23 cellular contexts compared by ENCODE assay signal in the genomic region with DNA sequence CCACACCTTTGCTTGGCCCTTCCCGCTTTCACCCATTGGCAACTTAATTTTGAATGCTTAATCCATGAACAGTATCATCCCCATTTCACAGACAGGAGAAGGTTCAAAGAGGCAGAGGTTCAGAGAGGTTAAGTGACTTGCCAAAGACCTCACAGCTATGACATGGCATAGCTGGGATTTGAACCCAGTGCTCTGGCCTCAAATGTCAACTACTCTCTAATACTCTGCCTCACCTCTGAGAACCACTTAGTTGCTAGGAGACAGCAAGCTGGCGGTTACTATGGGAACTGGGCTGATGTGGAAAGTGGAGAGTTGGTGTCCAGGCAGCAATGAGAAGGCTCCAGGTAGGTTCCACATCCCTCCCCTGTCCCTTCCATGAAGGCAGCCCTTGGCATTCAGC. TPM values are rescaled to one million over a fixed set of nuclear protein-coding genes. Genes with fewer than 3 reads are reported as not detected.
DNase-seq lines count a peak whose midpoint lies in the region; ATAC-seq, FAIRE-seq and TF ChIP-seq lines count a peak whose summit lies in the region.
"Had no signal": no experiment of that assay in that cellular context is flagged by ENCODE, and none has a peak within 500 bp of the region (broad histone marks: within the 10 kb centered on the region; RNA-seq: fewer than 3 reads in every experiment).

No MANE protein-coding gene starts in this region.

- BruUV-seq in K562 (replicated peaks; lab: Mats Ljungman, UMichigan) = no TSS peak

- no peak for FAIRE-seq in K562 (lab: Jason Lieb, UNC)
- FAIRE-seq: astrocyte, H54, TTC549 had no signal

- no peak for TF ChIP-seq POLR2A in K562 (conservative IDR thresholded peaks at IDR 0.05)

- no peak overlapping the region for H2AFZ ChIP-seq in K562 (ENCODE audit: low read depth, low read length)

- TF ChIP-seq RAD21 in K562 (CRISPR knock-in tag; conservative IDR thresholded peaks at IDR 0.05 in 1 of 2, IDR thresholded peaks at IDR 0.05 in 1 of 2) = no peak

- H3K9me3 ChIP-seq in K562 (replicated peaks; ENCODE audit: control insufficient read depth, insufficient read depth, low read depth, low read length) = no peaks in the 10 kb centered on the region
- H3K9me3 ChIP-seq: Caco-2, thoracic aorta had no signal

- H4K20me1 ChIP-seq in K562 (replicated peaks; ENCODE audit: control insufficient read depth, insufficient read depth, low read length) = no peaks in the 10 kb centered on the region

- H3K36me3 ChIP-seq in K562 (ENCODE audit: control insufficient read depth, insufficient read depth, low read length) = no peaks in the 10 kb centered on the region
- H3K36me3 ChIP-seq: thoracic aorta had no signal

- H3K9me1 ChIP-seq in K562 (ENCODE audit: control insufficient read depth, insufficient read depth, low read length) = no peaks in the 10 kb centered on the region

- no peak overlapping the region for H3K27ac Mint-ChIP-seq in activated T-cell treated with anti-CD3 and anti-CD28 coated beads, Interleukin-2, amount 50 U/mL, for 72 hours

- no peak overlapping the region for H3K9ac ChIP-seq in K562 (ENCODE audit: insufficient read depth in 1 of 2, low read depth in 2 of 2, low read length in 2 of 2)

- TF ChIP-seq CTCF in K562 (IDR thresholded peaks at IDR 0.05 in 2 of 3, conservative IDR thresholded peaks at IDR 0.05 in 1 of 3; ENCODE audit: insufficient read depth in 2 of 3, low read depth in 1 of 3, low read length in 3 of 3) = no peak

- TF ChIP-seq EP300 in K562 (IDR thresholded peaks at IDR 0.05; ENCODE audit: low read length) = no peak

- H3K27ac ChIP-seq in K562 (ENCODE audit: extremely low read depth, low read depth, low read length) = no peak overlapping the region
- H3K27ac ChIP-seq: coronary artery, SK-N-MC, thoracic aorta had no signal

- CTCF ChIA-PET in K562 (lab: Yijun Ruan, JAX; ENCODE audit: low intra/inter-chr PET ratio) = no interaction called here

- POLR2A ChIA-PET in K562 (lab: Yijun Ruan, JAX) = no interaction called here

- peaks cover 15% of the 10 kb centered on the region for H3K4me1 Mint-ChIP-seq in activated T-cell treated with anti-CD3 and anti-CD28 coated beads, Interleukin-2, amount 50 U/mL, for 72 hours (ENCODE audit: low read depth)

- WGBS in K562 (ENCODE audit: insufficient coverage, low coverage, missing lambda C conversion rate) = 0% methylated on average over 2 of the region's 2 CpGs

- H3K27me3 ChIP-seq in K562 (ENCODE audit: control insufficient read depth in 2 of 2, insufficient read depth in 2 of 2, low read length in 2 of 2) = peaks cover 3 to 46% of the 10 kb centered on the region in 2 experiments; a peak in 2 of 5 replicates

- peaks cover 0 to 13% of the 10 kb centered on the region in 2 experiments; a peak in 2 of 5 replicates for H3K4me1 ChIP-seq in K562 (replicated peaks in 1 of 2; ENCODE audit: control insufficient read depth in 2 of 2, insufficient read depth in 2 of 2, low read length in 2 of 2)
- H3K4me1 ChIP-seq: Caco-2 had no signal

- H3K36me3 Mint-ChIP-seq in activated T-cell treated with anti-CD3 and anti-CD28 coated beads, Interleukin-2, amount 50 U/mL, for 72 hours (ENCODE audit: insufficient read depth in 2 of 2) = no peaks in the 10 kb centered on the region

- no peak overlapping the region for H3K4me3 ChIP-seq in K562
- H3K4me3 ChIP-seq: coronary artery had no signal

- H3K4me2 ChIP-seq in K562 (ENCODE audit: insufficient read depth, low read length) = no peak overlapping the region

- no peaks in the 10 kb centered on the region for H3K9me3 Mint-ChIP-seq in activated T-cell treated with anti-CD3 and anti-CD28 coated beads, Interleukin-2, amount 50 U/mL, for 72 hours

- no peaks in the 10 kb centered on the region for H3K79me2 ChIP-seq in K562 (ENCODE audit: control insufficient read depth, insufficient read depth, low read length)

- peaks cover 39% of the 10 kb centered on the region for H3K27me3 Mint-ChIP-seq in activated T-cell treated with anti-CD3 and anti-CD28 coated beads, Interleukin-2, amount 50 U/mL, for 72 hours (ENCODE audit: low read depth)

- in situ Hi-C loops in K562 (cut with MboI) = no loop called here

- no peak for DNase-seq in activated T-cell treated with anti-CD3 and anti-CD28 coated beads, Interleukin-2, amount 50 U/mL, for 72 hours
- no peak for DNase-seq in activated T-cell treated with anti-CD3 and anti-CD28 coated beads, Interleukin-2, amount 50 U/mL, for 48 hours
- DNase-seq in NCI-H1105 treated with DMSO at 0.1 percent for 48 hours (lab: John Stamatoyannopoulos, UW) = peak; percentile 55
- DNase-seq in K562 (ENCODE audit: extremely low read depth in 1 of 4, low spot score in 3 of 4) = no peak
- peak; percentile 6 for DNase-seq in renal cortical epithelial cell (ENCODE audit: low read depth)
- DNase-seq in stimulated activated CD4-positive, alpha-beta T cell treated with anti-CD3 and anti-CD28 coated beads, Interleukin-15, amount 100 ng/mL, for 24 hours = no peak
- no peak for DNase-seq in HPDE6-E6E7 (ENCODE audit: extremely low spot score)
- DNase-seq: Caco-2; foreskin melanocyte; MM.1S; NCI-H226; stimulated activated CD4-positive, alpha-beta T cell treated with anti-CD3 and anti-CD28 coated beads, Interleukin-4, amount 100 ng/mL, for 4 hours had no signal

- intact Hi-C loops in K562 (cut with micrococcal nuclease) = no loop called here

- H3K4me3 Mint-ChIP-seq in activated T-cell treated with anti-CD3 and anti-CD28 coated beads, Interleukin-2, amount 50 U/mL, for 72 hours = peak overlapping the region; percentile 23 to 71

- no peak for ATAC-seq in activated T-cell treated with anti-CD3 and anti-CD28 coated beads, Interleukin-2, amount 50 U/mL, for 72 hours (replicated peaks in 1 of 2)
- ATAC-seq in K562 = no peak
- no peak for ATAC-seq in GM18870 (IDR thresholded peaks at IDR 0.05; ENCODE audit: unreplicated experiment)
- ATAC-seq: left lobe of liver, Panc1 had no signal

RNA-seq across cellular contexts. Expression of a gene that starts 15.8 kb away (rescaled TPM):
- total RNA-seq in activated T-cell treated with anti-CD3 and anti-CD28 coated beads, Interleukin-2, amount 50 U/mL, for 72 hours = under 1 TPM in 1 of 2 donors, not detected in 1; 0.39 TPM
- total RNA-seq in K562 (2011; cell fraction: chromatin; rRNA removed; ENCODE audit: low replicate concordance) = not detected in 2 replicates
- not detected in 2 replicates for total RNA-seq in K562 (2011; cell fraction: nucleolus; rRNA removed)
- not detected in 2 replicates for total RNA-seq in K562 (2011; cell fraction: nucleoplasm; rRNA removed)
- total RNA-seq in K562 (2014; rRNA removed) = not detected in 2 replicates
- total RNA-seq in K562 (2014; rRNA removed; fragmentation: Illumina TruSeq; extraction: Trizol) = not detected in 2 replicates
- not detected in 2 replicates for total RNA-seq in K562 (2015; rRNA removed; fragmentation: Illumina TruSeq; extraction: Trizol)
- total RNA-seq in K562 (2021) = not detected in 2 replicates
- not detected in 2 replicates for polyA plus RNA-seq in K562 (2011; rRNA removed)
- polyA plus RNA-seq in K562 (2011; cell fraction: cytosol; rRNA removed) = not detected in 2 replicates
- polyA plus RNA-seq in K562 (2011; cell fraction: nucleus; rRNA removed) = not detected in 2 replicates
- polyA plus RNA-seq in K562 (2012) = not detected in 2 replicates
- polyA plus RNA-seq in K562 (2014; fragmentation: Illumina TruSeq; extraction: Trizol) = not detected in 2 replicates
- not detected for polyA plus RNA-seq in K562 (2014; fragmentation: Nextera tagmentation; extraction: Ambion mirVana)
- not detected in 2 replicates for polyA plus RNA-seq in K562 (2014; rRNA removed)
- polyA minus RNA-seq in K562 (2011; rRNA and poly(A)+ RNA removed) = not detected in 2 replicates
- not detected in 2 replicates for polyA minus RNA-seq in K562 (2011; cell fraction: cytosol; rRNA and poly(A)+ RNA removed)
- polyA minus RNA-seq in K562 (2011; cell fraction: nucleus; rRNA and poly(A)+ RNA removed) = not detected in 2 replicates
- not detected in 2 replicates for total RNA-seq in renal cortical epithelial cell
- total RNA-seq: astrocyte, Caco-2, left lobe of liver, mononuclear cell, osteocyte, thoracic aorta had no signal

RNA-seq across cellular contexts. Expression of a gene that starts 16.8 kb away (rescaled TPM):
- total RNA-seq in activated T-cell treated with anti-CD3 and anti-CD28 coated beads, Interleukin-2, amount 50 U/mL, for 72 hours = 1 to 10 TPM; 1.8 to 2.5 TPM
- not detected in 2 replicates for total RNA-seq in K562 (2011; cell fraction: chromatin; rRNA removed; ENCODE audit: low replicate concordance)
- total RNA-seq in K562 (2011; cell fraction: nucleolus; rRNA removed) = not detected in 2 replicates
- not detected in 2 replicates for total RNA-seq in K562 (2011; cell fraction: nucleoplasm; rRNA removed)
- total RNA-seq in K562 (2014; rRNA removed) = not detected in 2 replicates
- total RNA-seq in K562 (2014; rRNA removed; fragmentation: Illumina TruSeq; extraction: Trizol) = not detected in 2 replicates
- not detected in 2 replicates for total RNA-seq in K562 (2015; rRNA removed; fragmentation: Illumina TruSeq; extraction: Trizol)
- 0.09 TPM in 1 of 2 replicates, not detected in the other for total RNA-seq in K562 (2021)
- polyA plus RNA-seq in K562 (2011; rRNA removed) = not detected in 2 replicates
- not detected in 2 replicates for polyA plus RNA-seq in K562 (2011; cell fraction: cytosol; rRNA removed)
- not detected in 2 replicates for polyA plus RNA-seq in K562 (2011; cell fraction: nucleus; rRNA removed)
- not detected in 2 replicates for polyA plus RNA-seq in K562 (2012)
- not detected in 2 replicates for polyA plus RNA-seq in K562 (2014; fragmentation: Illumina TruSeq; extraction: Trizol)
- not detected for polyA plus RNA-seq in K562 (2014; fragmentation: Nextera tagmentation; extraction: Ambion mirVana)
- polyA plus RNA-seq in K562 (2014; rRNA removed) = not detected in 2 replicates
- polyA minus RNA-seq in K562 (2011; rRNA and poly(A)+ RNA removed) = not detected in 2 replicates
- not detected in 2 replicates for polyA minus RNA-seq in K562 (2011; cell fraction: cytosol; rRNA and poly(A)+ RNA removed)
- polyA minus RNA-seq in K562 (2011; cell fraction: nucleus; rRNA and poly(A)+ RNA removed) = not detected in 2 replicates
- 0.65 TPM in 1 of 2 replicates, not detected in the other for total RNA-seq in renal cortical epithelial cell
- total RNA-seq: mononuclear cell had no signal

RNA-seq across cellular contexts. Expression of a gene that starts 21.5 kb away (rescaled TPM):
- total RNA-seq in activated T-cell treated with anti-CD3 and anti-CD28 coated beads, Interleukin-2, amount 50 U/mL, for 72 hours = not detected
- total RNA-seq in K562 (2011; cell fraction: chromatin; rRNA removed; ENCODE audit: low replicate concordance) = not detected in 2 replicates
- not detected in 2 replicates for total RNA-seq in K562 (2011; cell fraction: nucleolus; rRNA removed)
- total RNA-seq in K562 (2011; cell fraction: nucleoplasm; rRNA removed) = not detected in 2 replicates
- total RNA-seq in K562 (2014; rRNA removed) (not detected in 2 replicates), K562 (2014; rRNA removed; fragmentation: Illumina TruSeq; extraction: Trizol) (not detected in 2 replicates), K562 (2015; rRNA removed; fragmentation: Illumina TruSeq; extraction: Trizol) (not detected in 2 replicates), K562 (2021) (not detected in 2 replicates), renal cortical epithelial cell (not detected in 2 replicates)
- polyA plus RNA-seq in K562 (2011; rRNA removed) (not detected in 2 replicates), K562 (2014; fragmentation: Illumina TruSeq; extraction: Trizol) (not detected in 2 replicates), K562 (2014; fragmentation: Nextera tagmentation; extraction: Ambion mirVana) (not detected), K562 (2014; rRNA removed) (not detected in 2 replicates)
- polyA plus RNA-seq in K562 (2011; cell fraction: cytosol; rRNA removed) = not detected in 2 replicates
- not detected in 2 replicates for polyA plus RNA-seq in K562 (2011; cell fraction: nucleus; rRNA removed)
- not detected in 2 replicates for polyA plus RNA-seq in K562 (2012)
- polyA minus RNA-seq in K562 (2011; rRNA and poly(A)+ RNA removed) = not detected in 2 replicates
- not detected in 2 replicates for polyA minus RNA-seq in K562 (2011; cell fraction: cytosol; rRNA and poly(A)+ RNA removed)
- not detected in 2 replicates for polyA minus RNA-seq in K562 (2011; cell fraction: nucleus; rRNA and poly(A)+ RNA removed)
- total RNA-seq: astrocyte, Caco-2, left lobe of liver, mononuclear cell, osteocyte, thoracic aorta had no signal

RNA-seq across cellular contexts. Expression of a gene that starts 35.1 kb away (rescaled TPM):
- not detected for total RNA-seq in activated T-cell treated with anti-CD3 and anti-CD28 coated beads, Interleukin-2, amount 50 U/mL, for 72 hours
- not detected in 2 replicates for total RNA-seq in K562 (2011; cell fraction: chromatin; rRNA removed; ENCODE audit: low replicate concordance)
- not detected in 2 replicates for total RNA-seq in K562 (2011; cell fraction: nucleolus; rRNA removed)
- total RNA-seq in K562 (2011; cell fraction: nucleoplasm; rRNA removed) = not detected in 2 replicates
- total RNA-seq in K562 (2014; rRNA removed) (not detected in 2 replicates), K562 (2014; rRNA removed; fragmentation: Illumina TruSeq; extraction: Trizol) (not detected in 2 replicates), K562 (2015; rRNA removed; fragmentation: Illumina TruSeq; extraction: Trizol) (not detected in 2 replicates), K562 (2021) (not detected in 2 replicates), renal cortical epithelial cell (not detected in 2 replicates)
- polyA plus RNA-seq in K562 (2011; rRNA removed) (not detected in 2 replicates), K562 (2014; fragmentation: Illumina TruSeq; extraction: Trizol) (not detected in 2 replicates), K562 (2014; fragmentation: Nextera tagmentation; extraction: Ambion mirVana) (not detected), K562 (2014; rRNA removed) (not detected in 2 replicates)
- polyA plus RNA-seq in K562 (2011; cell fraction: cytosol; rRNA removed) = not detected in 2 replicates
- polyA plus RNA-seq in K562 (2011; cell fraction: nucleus; rRNA removed) = not detected in 2 replicates
- 0.07 TPM in 1 of 2 replicates, not detected in the other for polyA plus RNA-seq in K562 (2012)
- polyA minus RNA-seq in K562 (2011; rRNA and poly(A)+ RNA removed) = not detected in 2 replicates
- not detected in 2 replicates for polyA minus RNA-seq in K562 (2011; cell fraction: cytosol; rRNA and poly(A)+ RNA removed)
- not detected in 2 replicates for polyA minus RNA-seq in K562 (2011; cell fraction: nucleus; rRNA and poly(A)+ RNA removed)
- total RNA-seq: astrocyte, Caco-2, left lobe of liver, mononuclear cell, osteocyte, thoracic aorta had no signal

RNA-seq across cellular contexts. Expression of a gene that starts 45.9 kb away (rescaled TPM):
- 10 to 100 TPM in 1 of 2 donors, 1 to 10 TPM in 1; 7.0 to 10.5 TPM for total RNA-seq in activated T-cell treated with anti-CD3 and anti-CD28 coated beads, Interleukin-2, amount 50 U/mL, for 72 hours
- 21.5 and 44.0 TPM in 2 replicates for total RNA-seq in K562 (2011; cell fraction: chromatin; rRNA removed; ENCODE audit: low replicate concordance)
- total RNA-seq in K562 (2011; cell fraction: nucleolus; rRNA removed) = 17.1 and 20.8 TPM in 2 replicates
- total RNA-seq in K562 (2011; cell fraction: nucleoplasm; rRNA removed) = 17.3 and 24.3 TPM in 2 replicates
- total RNA-seq in K562 (2014; rRNA removed) = 5.4 and 6.4 TPM in 2 replicates
- total RNA-seq in K562 (2014; rRNA removed; fragmentation: Illumina TruSeq; extraction: Trizol) = 7.7 and 8.9 TPM in 2 replicates
- 6.3 and 6.4 TPM in 2 replicates for total RNA-seq in K562 (2015; rRNA removed; fragmentation: Illumina TruSeq; extraction: Trizol)
- 7.0 and 7.1 TPM in 2 replicates for total RNA-seq in K562 (2021)
- polyA plus RNA-seq in K562 (2011; rRNA removed) = 9.8 TPM in 2 replicates
- 3.9 and 7.2 TPM in 2 replicates for polyA plus RNA-seq in K562 (2011; cell fraction: cytosol; rRNA removed)
- polyA plus RNA-seq in K562 (2011; cell fraction: nucleus; rRNA removed) = 22.4 and 25.0 TPM in 2 replicates
- 3.9 and 7.4 TPM in 2 replicates for polyA plus RNA-seq in K562 (2012)
- polyA plus RNA-seq in K562 (2014; fragmentation: Illumina TruSeq; extraction: Trizol) = 6.6 and 7.0 TPM in 2 replicates
- polyA plus RNA-seq in K562 (2014; fragmentation: Nextera tagmentation; extraction: Ambion mirVana) = 1 to 10 TPM; 2.0 to 5.4 TPM
- polyA plus RNA-seq in K562 (2014; rRNA removed) = 9.0 and 10.1 TPM in 2 replicates
- polyA minus RNA-seq in K562 (2011; rRNA and poly(A)+ RNA removed) = 10.9 and 13.6 TPM in 2 replicates
- polyA minus RNA-seq in K562 (2011; cell fraction: cytosol; rRNA and poly(A)+ RNA removed) = 3.1 and 3.2 TPM in 2 replicates
- 16.4 and 27.3 TPM in 2 replicates for polyA minus RNA-seq in K562 (2011; cell fraction: nucleus; rRNA and poly(A)+ RNA removed)
- total RNA-seq in renal cortical epithelial cell = 2.3 and 3.4 TPM in 2 replicates

Comparison
In these comparisons a context has a peak if more than half of its experiments do, and no peak if none do; other contexts are left out.
1. DNase-seq: peak in NCI-H1105 treated with DMSO at 0.1 percent for 48 hours (single experiment) and renal cortical epithelial cell (single experiment); none in activated T-cell treated with anti-CD3 and anti-CD28 coated beads, Interleukin-2, amount 50 U/mL, for 72 hours (0 of 2), activated T-cell treated with anti-CD3 and anti-CD28 coated beads, Interleukin-2, amount 50 U/mL, for 48 hours (0 of 2), K562 (0 of 4), stimulated activated CD4-positive, alpha-beta T cell treated with anti-CD3 and anti-CD28 coated beads, Interleukin-15, amount 100 ng/mL, for 24 hours (single experiment) and HPDE6-E6E7 (single experiment).